Comparison of ENCODE assay signal across 29 cellular contexts in genomic region chr3:66912306-66912705, GRCh38.
"Had no signal": no experiment of that assay in that cellular context is flagged by ENCODE, and none has a peak within 500 bp of the region (broad histone marks: within the 10 kb centered on the region; RNA-seq: fewer than 3 reads in every experiment).

No MANE protein-coding gene starts in this region.

- H3K36me3 Mint-ChIP-seq: stimulated activated effector memory CD8-positive, alpha-beta T cell treated with anti-CD3 and anti-CD28 coated beads, Interleukin-12 subunit alpha, Interleukin-12 subunit beta, amount 100 ng/mL, for 72 hours; type B pancreatic cell had no signal

- H3K4me1 Mint-ChIP-seq: naive B cell; natural killer cell; nephron progenitor cell; stimulated activated effector memory CD8-positive, alpha-beta T cell treated with anti-CD3 and anti-CD28 coated beads, Interleukin-12 subunit alpha, Interleukin-12 subunit beta, amount 100 ng/mL, for 72 hours had no signal

- H3K27ac Mint-ChIP-seq: naive B cell; natural killer cell; nephron progenitor cell; neural progenitor cell; stimulated activated effector memory CD8-positive, alpha-beta T cell treated with anti-CD3 and anti-CD28 coated beads, Interleukin-12 subunit alpha, Interleukin-12 subunit beta, amount 100 ng/mL, for 72 hours; stimulated activated naive CD8-positive, alpha-beta T cell treated with anti-CD3 and anti-CD28 coated beads, Interleukin-15, Interleukin-2, amounts not matched to agents 100 ng/mL and 50 ng/mL, for 24 hours; type B pancreatic cell had no signal

- H3K27ac ChIP-seq: left lung, lower lobe of right lung, neural progenitor cell, neutrophil, parathyroid adenoma, psoas muscle, right atrium auricular region, right lobe of liver, skin epidermis, spleen, suprapubic skin, thoracic aorta, tibial artery, uterus had no signal

- DNase-seq: hippocampal formation; kidney glomerular epithelial cell; left cardiac atrium; left lung; lower lobe of right lung; mammary epithelial cell; mesenchymal stem cell; naive B cell; natural killer cell; nephron progenitor cell; occipital lobe; psoas muscle; right lobe of liver; spleen; stimulated activated CD4-positive, alpha-beta T cell treated with anti-CD3 and anti-CD28 coated beads, Interleukin-4, amount 100 ng/mL, for 24 hours; stimulated activated naive CD4-positive, alpha-beta T cell; tibial artery; uterus had no signal

- H3K27me3 Mint-ChIP-seq: type B pancreatic cell had no signal

- ATAC-seq: left cardiac atrium; left lung; lower lobe of right lung; natural killer cell; psoas muscle; right lobe of liver; stimulated activated effector memory CD8-positive, alpha-beta T cell treated with anti-CD3 and anti-CD28 coated beads, Interleukin-12 subunit alpha, Interleukin-12 subunit beta, amount 100 ng/mL, for 72 hours had no signal

- FAIRE-seq: keratinocyte had no signal

- H3K9ac ChIP-seq: neural progenitor cell, parathyroid adenoma had no signal

- H3K4me3 ChIP-seq: left lung, lower lobe of right lung, neural progenitor cell, psoas muscle, right atrium auricular region, right lobe of liver, skin epidermis, spleen, suprapubic skin, thoracic aorta, tibial artery, uterus had no signal

- H3K36me3 ChIP-seq: left lung, lower lobe of right lung, neutrophil, right atrium auricular region, right lobe of liver, spleen, suprapubic skin, thoracic aorta, tibial artery, uterus had no signal

- H3K27me3 ChIP-seq: left lung, neural progenitor cell, neutrophil, right atrium auricular region, right lobe of liver, spleen, uterus had no signal

- H3K9me3 ChIP-seq: neutrophil, psoas muscle, suprapubic skin, uterus had no signal

- H3K4me1 ChIP-seq: left lung, lower lobe of right lung, neural progenitor cell, parathyroid adenoma, psoas muscle, right atrium auricular region, right lobe of liver, spleen, suprapubic skin, tibial artery, uterus had no signal

- H3K4me3 Mint-ChIP-seq: naive B cell; natural killer cell; nephron progenitor cell; neural progenitor cell; stimulated activated effector memory CD8-positive, alpha-beta T cell treated with anti-CD3 and anti-CD28 coated beads, Interleukin-12 subunit alpha, Interleukin-12 subunit beta, amount 100 ng/mL, for 72 hours; stimulated activated naive CD8-positive, alpha-beta T cell treated with anti-CD3 and anti-CD28 coated beads, Interleukin-15, Interleukin-2, amounts not matched to agents 100 ng/mL and 50 ng/mL, for 24 hours; type B pancreatic cell had no signal
